19 cellular contexts compared by ENCODE assay signal in genomic region chr17:56707312-56708219, GRCh38.
DNase-seq lines count a peak whose midpoint lies in the region; ATAC-seq, FAIRE-seq and TF ChIP-seq lines count a peak whose summit lies in the region.
"Had no signal": no experiment of that assay in that cellular context is flagged by ENCODE, and none has a peak within 500 bp of the region (broad histone marks: within the 10 kb centered on the region; RNA-seq: fewer than 3 reads in every experiment).

No MANE protein-coding gene starts in this region.

- H3K9me3 ChIP-seq in HepG2 (ENCODE audit: low read length) (no peaks in the 10 kb centered on the region), right lobe of liver (no peaks in the 10 kb centered on the region), prostate gland (no peaks in the 10 kb centered on the region)
- H3K9me3 ChIP-seq: esophagus squamous epithelium had no signal

- H3K36me3 ChIP-seq in HepG2 (replicated peaks in 1 of 2; ENCODE audit: control insufficient read depth in 1 of 2, insufficient read depth in 2 of 2, low read length in 2 of 2) (no peaks in the 10 kb centered on the region), right lobe of liver (no peaks in the 10 kb centered on the region), mesendoderm (ENCODE audit: control insufficient read depth, insufficient read depth, low read length) (no peaks in the 10 kb centered on the region), prostate gland (no peaks in the 10 kb centered on the region)
- H3K36me3 ChIP-seq: esophagus squamous epithelium had no signal

- DNase-seq in HepG2 (ENCODE audit: low spot score) (no peak), right lobe of liver (no peak), epithelial cell of esophagus (ENCODE audit: low read depth) (peak; percentile 7), mesendoderm (peak; percentile 94), prostate gland (ENCODE audit: low spot score) (no peak), immature natural killer cell (no peak), DMS53 treated with DMSO at 0.1 percent for 48 hours (lab: John Stamatoyannopoulos, UW; ENCODE audit: unreplicated experiment) (no peak)
- DNase-seq in activated CD4-positive, alpha-beta T cell treated with anti-CD3 and anti-CD28 coated beads, Interleukin-2, amount 10 ng/mL, durations not matched to agents 7 days and 5 days: no peak
- DNase-seq: activated CD4-positive, alpha-beta memory T cell treated with anti-CD3 and anti-CD28 coated beads, Interleukin-2, amount 10 ng/mL, durations not matched to agents 7 days and 5 days; CD8-positive, alpha-beta memory T cell; esophagus squamous epithelium; GDM1; Kasumi-1; NCI-H146; NCI-H2227 treated with DMSO at 0.1 percent for 48 hours; SHP77 treated with DMSO at 0.1 percent for 48 hours; T1000 had no signal

- peaks cover 4 to 42% of the 10 kb centered on the region in 2 experiments; a peak in 3 of 5 replicates for H3K27me3 ChIP-seq in HepG2 (ENCODE audit: control insufficient read depth in 1 of 2, insufficient read depth in 2 of 2, low read length in 2 of 2)
- H3K27me3 ChIP-seq in right lobe of liver: no peaks in the 10 kb centered on the region
- H3K27me3 ChIP-seq in mesendoderm (ENCODE audit: insufficient read depth, low read length, poor library complexity): no peaks in the 10 kb centered on the region
- peaks cover 2% of the 10 kb centered on the region for H3K27me3 ChIP-seq in prostate gland (replicated peaks; ENCODE audit: insufficient read depth)

- H4K5ac ChIP-seq in mesendoderm (ENCODE audit: low read length): no peak overlapping the region

- no peak overlapping the region for H2BK15ac ChIP-seq in mesendoderm (replicated peaks; ENCODE audit: low read depth)

- no peak for FAIRE-seq in HepG2 (lab: Jason Lieb, UNC)
- FAIRE-seq: A204.1 had no signal

- H3K9ac ChIP-seq in HepG2 (ENCODE audit: insufficient read depth, low read depth, low read length) (no peak overlapping the region), mesendoderm (ENCODE audit: low read length) (no peak overlapping the region)

- no peak for TF ChIP-seq CTCF in HepG2 (CRISPR knock-in tag; IDR thresholded peaks at IDR 0.05)
- TF ChIP-seq CTCF in right lobe of liver (IDR thresholded peaks at IDR 0.05): no peak
- no peak for TF ChIP-seq CTCF in epithelial cell of esophagus (IDR thresholded peaks at IDR 0.05; ENCODE audit: insufficient read depth, low read depth, low read length, missing control alignments)
- TF ChIP-seq CTCF in prostate gland (IDR thresholded peaks at IDR 0.05): no peak

- peak overlapping the region; percentile 42 for H3K4ac ChIP-seq in mesendoderm (ENCODE audit: low read depth, low read length)

- H3K79me1 ChIP-seq in mesendoderm (ENCODE audit: low read length): no peaks in the 10 kb centered on the region

- H3K4me2 ChIP-seq in HepG2 (ENCODE audit: low read depth, low read length) (no peak overlapping the region), mesendoderm (ENCODE audit: low read length) (no peak overlapping the region)

- H3K27ac ChIP-seq in HepG2 (ENCODE audit: extremely low read length, insufficient read depth, low read length) (no peak overlapping the region), right lobe of liver (no peak overlapping the region), mesendoderm (ENCODE audit: low read depth, low read length) (no peak overlapping the region), prostate gland (no peak overlapping the region)
- H3K27ac ChIP-seq: coronary artery, esophagus squamous epithelium had no signal

- no peak overlapping the region for H2BK5ac ChIP-seq in mesendoderm (ENCODE audit: low read length)

- peak overlapping the region; percentile 31 for H3K56ac ChIP-seq in mesendoderm (ENCODE audit: low read length)

- H3K23ac ChIP-seq in mesendoderm (ENCODE audit: low read length): no peak overlapping the region

- no TSS peak for BruUV-seq in HepG2 (replicated peaks; lab: Mats Ljungman, UMichigan)

- H2AFZ ChIP-seq in HepG2 (ENCODE audit: low read length): no peak overlapping the region

- peaks cover 7 to 21% (median 12%) of the 10 kb centered on the region in 3 donors for H3K27me3 Mint-ChIP-seq in immature natural killer cell (ENCODE audit: low read depth in 3 of 3)
- peaks cover 5% of the 10 kb centered on the region for H3K27me3 Mint-ChIP-seq in activated CD4-positive, alpha-beta T cell treated with anti-CD3 and anti-CD28 coated beads, Interleukin-2, amount 10 ng/mL, durations not matched to agents 7 days and 5 days

- no peak overlapping the region for H4K8ac ChIP-seq in mesendoderm (ENCODE audit: low read depth, low read length)

- peaks cover 0 to 3% (median 0%) of the 10 kb centered on the region in 3 donors for H3K36me3 Mint-ChIP-seq in immature natural killer cell
- no peaks in the 10 kb centered on the region for H3K36me3 Mint-ChIP-seq in activated CD4-positive, alpha-beta T cell treated with anti-CD3 and anti-CD28 coated beads, Interleukin-2, amount 10 ng/mL, durations not matched to agents 7 days and 5 days (ENCODE audit: low read depth)
- H3K36me3 Mint-ChIP-seq: CD8-positive, alpha-beta memory T cell had no signal

- no peak for TF ChIP-seq POLR2A in HepG2 (IDR thresholded peaks at IDR 0.05; ENCODE audit: insufficient read depth in 1 of 2, low read depth in 2 of 2, low read length in 2 of 2)
- TF ChIP-seq POLR2A in right lobe of liver (IDR thresholded peaks at IDR 0.05): no peak
- no peak for TF ChIP-seq POLR2A in prostate gland (IDR thresholded peaks at IDR 0.05)

- CTCF ChIA-PET in HepG2 (lab: Yijun Ruan, JAX; ENCODE audit: low intra/inter-chr PET ratio, low total read pairs): no interaction called here
- CTCF ChIA-PET in activated CD4-positive, alpha-beta T cell treated with anti-CD3 and anti-CD28 coated beads, Interleukin-2, amount 10 ng/mL, durations not matched to agents 7 days and 5 days (lab: Charles Lee): no interaction called here

- 33% methylated on average over 19 of the region's 19 CpGs for WGBS in HepG2 (ENCODE audit: low lambda C conversion rate)
- 45% methylated on average over 13 of the region's 19 CpGs for WGBS in right lobe of liver (ENCODE audit: insufficient coverage, low coverage, low lambda C conversion rate, missing lambda C conversion rate)
- WGBS in mesendoderm (ENCODE audit: extremely low coverage, insufficient coverage, low lambda C conversion rate): no CpG with 5 or more reads among the region's 19 CpGs
- WGBS in prostate gland: 24% methylated on average over 19 of the region's 19 CpGs

- TF ChIP-seq RAD21 in HepG2 (CRISPR knock-in tag; IDR thresholded peaks at IDR 0.05): no peak

- no peak overlapping the region for H3K4me3 Mint-ChIP-seq in immature natural killer cell
- H3K4me3 Mint-ChIP-seq in activated CD4-positive, alpha-beta T cell treated with anti-CD3 and anti-CD28 coated beads, Interleukin-2, amount 10 ng/mL, durations not matched to agents 7 days and 5 days: no peak overlapping the region
- H3K4me3 Mint-ChIP-seq: activated CD4-positive, alpha-beta memory T cell treated with anti-CD3 and anti-CD28 coated beads, Interleukin-2, amount 10 ng/mL, durations not matched to agents 7 days and 5 days; CD8-positive, alpha-beta memory T cell had no signal

- H3K79me2 ChIP-seq in HepG2 (ENCODE audit: insufficient read depth, low read length) (no peaks in the 10 kb centered on the region), mesendoderm (ENCODE audit: control insufficient read depth, insufficient read depth, low read length) (no peaks in the 10 kb centered on the region)

- H3K9me3 Mint-ChIP-seq in immature natural killer cell: peaks cover 0 to 4% (median 0%) of the 10 kb centered on the region in 6 donors
- peaks cover 4% of the 10 kb centered on the region for H3K9me3 Mint-ChIP-seq in activated CD4-positive, alpha-beta T cell treated with anti-CD3 and anti-CD28 coated beads, Interleukin-2, amount 10 ng/mL, durations not matched to agents 7 days and 5 days
- H3K9me3 Mint-ChIP-seq: CD8-positive, alpha-beta memory T cell had no signal

- TF ChIP-seq EP300 in HepG2 (IDR thresholded peaks at IDR 0.05; ENCODE audit: low read depth in 2 of 2, low read length in 2 of 2) (no peak), HepG2 (CRISPR knock-in tag; IDR thresholded peaks at IDR 0.05; ENCODE audit: borderline replicate concordance) (no peak)

- no peaks in the 10 kb centered on the region for H4K20me1 ChIP-seq in HepG2 (ENCODE audit: insufficient read depth, low read length)

- H3K18ac ChIP-seq in mesendoderm (ENCODE audit: low read length): peak overlapping the region; percentile 88

- intact Hi-C loops in HepG2 (cut with micrococcal nuclease; ENCODE audit: unreplicated experiment) (no loop called here), right lobe of liver (cut with DNase I) (no loop called here), prostate gland (cut with DNase I) (no loop called here)

- POLR2A ChIA-PET in HepG2 (lab: Yijun Ruan, JAX): no interaction called here
- POLR2A ChIA-PET in activated CD4-positive, alpha-beta T cell treated with anti-CD3 and anti-CD28 coated beads, Interleukin-2, amount 10 ng/mL, durations not matched to agents 7 days and 5 days (lab: Charles Lee): no interaction called here

- in situ Hi-C loops in HepG2 (cut with HindIII; ENCODE audit: extremely low pct_ligation_motif_present, low pct_unique_long_range_greater_than_20kb): no loop called here

- no peak for ATAC-seq in HepG2
- no peak for ATAC-seq in right lobe of liver

- no peak overlapping the region for H2BK120ac ChIP-seq in mesendoderm (ENCODE audit: low read depth, low read length)

- H3K27ac Mint-ChIP-seq in immature natural killer cell: no peak overlapping the region
- H3K27ac Mint-ChIP-seq in activated CD4-positive, alpha-beta T cell treated with anti-CD3 and anti-CD28 coated beads, Interleukin-2, amount 10 ng/mL, durations not matched to agents 7 days and 5 days: no peak overlapping the region
- H3K27ac Mint-ChIP-seq: activated CD4-positive, alpha-beta memory T cell treated with anti-CD3 and anti-CD28 coated beads, Interleukin-2, amount 10 ng/mL, durations not matched to agents 7 days and 5 days; CD8-positive, alpha-beta memory T cell had no signal

- H3K4me1 ChIP-seq in HepG2 (ENCODE audit: insufficient read depth, low read length) (no peaks in the 10 kb centered on the region), right lobe of liver (no peaks in the 10 kb centered on the region), mesendoderm (ENCODE audit: control insufficient read depth, low read depth, low read length) (peaks cover 7% of the 10 kb centered on the region), prostate gland (replicated peaks) (no peaks in the 10 kb centered on the region)
- H3K4me1 ChIP-seq: esophagus squamous epithelium had no signal

- H3K4me3 ChIP-seq in HepG2 (replicated peaks in 1 of 3; ENCODE audit: insufficient read depth in 1 of 3, low read depth in 2 of 3, low read length in 3 of 3) (no peak overlapping the region), right lobe of liver (no peak overlapping the region), epithelial cell of esophagus (ENCODE audit: low read length) (no peak overlapping the region), mesendoderm (ENCODE audit: low read length) (no peak overlapping the region), prostate gland (no peak overlapping the region)
- H3K4me3 ChIP-seq: coronary artery, esophagus squamous epithelium had no signal

- no peaks in the 10 kb centered on the region for H3K4me1 Mint-ChIP-seq in immature natural killer cell
- no peaks in the 10 kb centered on the region for H3K4me1 Mint-ChIP-seq in activated CD4-positive, alpha-beta T cell treated with anti-CD3 and anti-CD28 coated beads, Interleukin-2, amount 10 ng/mL, durations not matched to agents 7 days and 5 days
- H3K4me1 Mint-ChIP-seq: activated CD4-positive, alpha-beta memory T cell treated with anti-CD3 and anti-CD28 coated beads, Interleukin-2, amount 10 ng/mL, durations not matched to agents 7 days and 5 days; CD8-positive, alpha-beta memory T cell had no signal

- H2AK5ac ChIP-seq in mesendoderm (ENCODE audit: low read length): no peak overlapping the region

Comparison
In these comparisons a context has a peak if more than half of its experiments do, and no peak if none do; other contexts are left out.
1. DNase-seq: peak in epithelial cell of esophagus (single experiment) and mesendoderm (single experiment); none in HepG2 (single experiment), right lobe of liver (0 of 3), prostate gland (single experiment), immature natural killer cell (0 of 3), DMS53 treated with DMSO at 0.1 percent for 48 hours (single experiment) and activated CD4-positive, alpha-beta T cell treated with anti-CD3 and anti-CD28 coated beads, Interleukin-2, amount 10 ng/mL, durations not matched to agents 7 days and 5 days (single experiment).